ENCODE assay signal across 15 cellular contexts in genomic region chr3:8840556-8840955, GRCh38.
DNase-seq lines count a peak whose midpoint lies in the region; TF ChIP-seq lines count a peak whose summit lies in the region.
"Had no signal": no experiment of that assay in that cellular context is flagged by ENCODE, and none has a peak within 500 bp of the region (broad histone marks: within the 10 kb centered on the region; RNA-seq: fewer than 3 reads in every experiment).

No MANE protein-coding gene starts in this region.

- H3K27ac ChIP-seq in AG04450 (ENCODE audit: low read depth, low read length) (peak overlapping the region; percentile 62), esophagus muscularis mucosa (replicated peaks in 1 of 4) (no peak overlapping the region)
- H3K27ac ChIP-seq in effector memory CD4-positive, alpha-beta T cell (ENCODE audit: insufficient read depth, low read length, poor library complexity, severe bottlenecking), result no peak overlapping the region
- H3K27ac ChIP-seq: psoas muscle had no signal

- no peaks in the 10 kb centered on the region for H3K36me3 ChIP-seq in esophagus muscularis mucosa
- H3K36me3 ChIP-seq in effector memory CD4-positive, alpha-beta T cell (ENCODE audit: control insufficient read depth, insufficient read depth, low read length), result no peaks in the 10 kb centered on the region

- no peaks in the 10 kb centered on the region for H3K9me3 ChIP-seq in AG04450 (ENCODE audit: control insufficient read depth, insufficient read depth, low read length)
- no peaks in the 10 kb centered on the region for H3K9me3 ChIP-seq in esophagus muscularis mucosa
- no peaks in the 10 kb centered on the region for H3K9me3 ChIP-seq in effector memory CD4-positive, alpha-beta T cell (ENCODE audit: control insufficient read depth, low read length)
- H3K9me3 ChIP-seq: Caco-2, psoas muscle had no signal

- WGBS in esophagus muscularis mucosa, result 86% methylated on average over 5 of the region's 5 CpGs

- H3K4me1 ChIP-seq in esophagus muscularis mucosa, result no peaks in the 10 kb centered on the region
- H3K4me1 ChIP-seq in effector memory CD4-positive, alpha-beta T cell (ENCODE audit: control insufficient read depth, insufficient read depth, low read length, poor library complexity, severe bottlenecking), result no peaks in the 10 kb centered on the region
- H3K4me1 ChIP-seq: psoas muscle had no signal

- H3K4me3 ChIP-seq in AG04450 (ENCODE audit: low read depth, low read length) (no peak overlapping the region), choroid plexus epithelial cell (ENCODE audit: low read depth, low read length) (no peak overlapping the region), esophagus muscularis mucosa (no peak overlapping the region)
- H3K4me3 ChIP-seq in effector memory CD4-positive, alpha-beta T cell (ENCODE audit: insufficient read depth, low read depth, low read length, poor library complexity, severe bottlenecking), result no peak overlapping the region
- H3K4me3 ChIP-seq: psoas muscle had no signal

- no peak for TF ChIP-seq CTCF in AG04450 (IDR thresholded peaks at IDR 0.05; ENCODE audit: low read depth, low read length)
- no peak for TF ChIP-seq CTCF in choroid plexus epithelial cell (conservative IDR thresholded peaks at IDR 0.05; ENCODE audit: low read depth, low read length)
- TF ChIP-seq CTCF in esophagus muscularis mucosa (IDR thresholded peaks at IDR 0.05), result no peak

- DNase-seq in AG04450 (ENCODE audit: low read depth, low spot score) (peak; percentile 50), NCI-H226 (peak; percentile 94), choroid plexus epithelial cell (ENCODE audit: low read depth) (peak; percentile 91), kidney tubule cell (ENCODE audit: low spot score) (peak; percentile 43), esophagus muscularis mucosa (ENCODE audit: extremely low spot score) (no peak), NCI-H187 treated with DMSO at 0.1 percent for 48 hours (lab: John Stamatoyannopoulos, UW) (no peak)
- no peak for DNase-seq in NK-92 treated with Interleukin-12 subunit alpha and Interleukin-12 subunit beta, amount 100 ng/mL, for 24 hours (lab: John Stamatoyannopoulos, UW)
- DNase-seq in effector memory CD4-positive, alpha-beta T cell, result no peak
- DNase-seq: islet precursor cell; NCI-H187; nephron progenitor cell; psoas muscle; SHP77 treated with DMSO at 0.1 percent for 48 hours; stimulated activated naive CD4-positive, alpha-beta T cell treated with Interleukin-2 at 50 U/mL for 16 hours had no signal

- intact Hi-C loops in esophagus muscularis mucosa (cut with DNase I), result no loop called here

- CTCF ChIA-PET in AG04450 (lab: Charles Lee), result interaction anchor here (0.6 to 3.3 kb wide), 3 partner anchors 71 to 113 kb away, joined by 3 to 14 read pairs (median 4); partner anchors contain the start of gene OXTR

- TF ChIP-seq POLR2A in esophagus muscularis mucosa (IDR thresholded peaks at IDR 0.05; ENCODE audit: low read depth), result no peak

- POLR2A ChIA-PET in AG04450 (lab: Yijun Ruan, JAX), result interaction anchor here (1.2 kb wide), 1 partner anchor 9 kb away, joined by 4 read pairs; no protein-coding TSS in a partner anchor

- H3K27me3 ChIP-seq in AG04450 (ENCODE audit: control insufficient read depth, insufficient read depth, low read length), result no peaks in the 10 kb centered on the region
- H3K27me3 ChIP-seq in esophagus muscularis mucosa, result no peaks in the 10 kb centered on the region
- no peaks in the 10 kb centered on the region for H3K27me3 ChIP-seq in effector memory CD4-positive, alpha-beta T cell (replicated peaks; ENCODE audit: control insufficient read depth, insufficient read depth, low read length, poor library complexity, severe bottlenecking)

- TF ChIP-seq EP300 in esophagus muscularis mucosa (IDR thresholded peaks at IDR 0.05), result no peak

Comparison
In these comparisons a context has a peak if more than half of its experiments do, and no peak if none do; other contexts are left out.
1. DNase-seq: peak in AG04450 (single experiment), NCI-H226 (single experiment), choroid plexus epithelial cell (single experiment) and kidney tubule cell (single experiment); none in esophagus muscularis mucosa (single experiment), NCI-H187 treated with DMSO at 0.1 percent for 48 hours (single experiment), NK-92 treated with Interleukin-12 subunit alpha and Interleukin-12 subunit beta, amount 100 ng/mL, for 24 hours (single experiment) and effector memory CD4-positive, alpha-beta T cell (0 of 3).